In the genomic region with DNA sequence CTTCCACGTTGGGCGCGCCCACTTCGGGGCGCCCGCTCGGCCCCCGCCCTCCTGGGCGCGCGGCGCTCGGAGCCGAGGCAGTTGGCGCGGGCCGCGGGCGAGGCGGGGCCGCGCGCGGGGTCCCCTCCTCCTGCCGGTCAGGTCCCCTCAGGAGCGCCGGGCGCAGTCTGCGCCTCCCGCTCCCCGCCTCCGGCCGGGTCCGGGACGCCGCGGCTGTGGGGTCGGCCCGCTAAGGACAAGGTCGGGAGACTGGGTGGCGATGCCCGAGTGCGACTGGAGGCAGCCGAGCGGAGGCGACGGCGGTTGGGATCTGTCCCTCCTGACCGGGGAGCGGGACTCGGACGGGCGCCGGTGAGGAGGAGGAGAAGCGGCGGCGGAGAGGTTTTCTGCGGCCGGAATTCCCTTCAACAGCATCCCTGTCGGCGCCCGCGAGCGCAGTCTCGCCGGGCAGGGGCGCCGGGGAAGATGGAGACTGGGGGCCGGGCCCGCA, we compare ENCODE assay signal across 7 cellular contexts.
A peak's percentile ranks its signal among the peaks of the same experiment; 100 is the strongest.
DNase-seq lines count a peak whose midpoint lies in the region; ATAC-seq and TF ChIP-seq lines count a peak whose summit lies in the region.

A gene with protein sequence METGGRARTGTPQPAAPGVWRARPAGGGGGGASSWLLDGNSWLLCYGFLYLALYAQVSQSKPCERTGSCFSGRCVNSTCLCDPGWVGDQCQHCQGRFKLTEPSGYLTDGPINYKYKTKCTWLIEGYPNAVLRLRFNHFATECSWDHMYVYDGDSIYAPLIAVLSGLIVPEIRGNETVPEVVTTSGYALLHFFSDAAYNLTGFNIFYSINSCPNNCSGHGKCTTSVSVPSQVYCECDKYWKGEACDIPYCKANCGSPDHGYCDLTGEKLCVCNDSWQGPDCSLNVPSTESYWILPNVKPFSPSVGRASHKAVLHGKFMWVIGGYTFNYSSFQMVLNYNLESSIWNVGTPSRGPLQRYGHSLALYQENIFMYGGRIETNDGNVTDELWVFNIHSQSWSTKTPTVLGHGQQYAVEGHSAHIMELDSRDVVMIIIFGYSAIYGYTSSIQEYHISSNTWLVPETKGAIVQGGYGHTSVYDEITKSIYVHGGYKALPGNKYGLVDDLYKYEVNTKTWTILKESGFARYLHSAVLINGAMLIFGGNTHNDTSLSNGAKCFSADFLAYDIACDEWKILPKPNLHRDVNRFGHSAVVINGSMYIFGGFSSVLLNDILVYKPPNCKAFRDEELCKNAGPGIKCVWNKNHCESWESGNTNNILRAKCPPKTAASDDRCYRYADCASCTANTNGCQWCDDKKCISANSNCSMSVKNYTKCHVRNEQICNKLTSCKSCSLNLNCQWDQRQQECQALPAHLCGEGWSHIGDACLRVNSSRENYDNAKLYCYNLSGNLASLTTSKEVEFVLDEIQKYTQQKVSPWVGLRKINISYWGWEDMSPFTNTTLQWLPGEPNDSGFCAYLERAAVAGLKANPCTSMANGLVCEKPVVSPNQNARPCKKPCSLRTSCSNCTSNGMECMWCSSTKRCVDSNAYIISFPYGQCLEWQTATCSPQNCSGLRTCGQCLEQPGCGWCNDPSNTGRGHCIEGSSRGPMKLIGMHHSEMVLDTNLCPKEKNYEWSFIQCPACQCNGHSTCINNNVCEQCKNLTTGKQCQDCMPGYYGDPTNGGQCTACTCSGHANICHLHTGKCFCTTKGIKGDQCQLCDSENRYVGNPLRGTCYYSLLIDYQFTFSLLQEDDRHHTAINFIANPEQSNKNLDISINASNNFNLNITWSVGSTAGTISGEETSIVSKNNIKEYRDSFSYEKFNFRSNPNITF (N-terminal part only) (plus strand): TSS at position 80 of the 490 bp plus-strand sequence. CDS start 386 bp downstream, at position 466.

- H3K4me3 ChIP-seq in HL-60 (replicated peaks; ENCODE audit: insufficient read depth, low read length): peak within 1 kb of the TSS; percentile 18; the same call in 1 of the 2 replicates
- peak within 1 kb of the TSS; percentile 53 for H3K4me3 ChIP-seq in fibroblast of pulmonary artery (replicated peaks; ENCODE audit: low read depth, low read length)

- no peaks in the 10 kb centered on the region for H3K36me3 Mint-ChIP-seq in nephron (ENCODE audit: low read depth)

- H3K27ac Mint-ChIP-seq in nephron: peak within 1 kb of the TSS; percentile 96 to 100 (median 99)

- ATAC-seq in GM21423 (IDR thresholded peaks at IDR 0.05; ENCODE audit: unreplicated experiment): peak; percentile 68

- H3K27ac ChIP-seq in HL-60 (replicated peaks): no peak within 1 kb of the TSS
- H3K27ac ChIP-seq in VCaP: peak within 1 kb of the TSS; percentile 81

- DNase-seq in GM10266 (ENCODE audit: extremely low spot score): peak; percentile 76
- no peak for DNase-seq in HL-60 (ENCODE audit: low read depth in 1 of 2, low spot score in 1 of 2)
- peak; percentile 5 for DNase-seq in fibroblast of pulmonary artery (ENCODE audit: low read depth)
- no peak for DNase-seq in activated effector memory CD4-positive, alpha-beta T cell treated with Interleukin-2 at 50 U/mL for 16 hours

- H3K27me3 Mint-ChIP-seq in nephron (ENCODE audit: low read depth): peaks cover 22% of the 10 kb centered on the region

- H3K9me3 Mint-ChIP-seq in nephron: no peaks in the 10 kb centered on the region

- peak within 1 kb of the TSS; percentile 95 to 98 (median 97) for H3K4me3 Mint-ChIP-seq in nephron

- TF ChIP-seq CTCF in GM10266 (IDR thresholded peaks at IDR 0.05; ENCODE audit: control insufficient read depth, insufficient read depth, low read depth, missing control alignments): no peak
- TF ChIP-seq CTCF in HL-60 (IDR thresholded peaks at IDR 0.05; ENCODE audit: insufficient read depth, low read length): no peak
- TF ChIP-seq CTCF in VCaP (conservative IDR thresholded peaks at IDR 0.05): no peak
- no peak for TF ChIP-seq CTCF in fibroblast of pulmonary artery (IDR thresholded peaks at IDR 0.05; ENCODE audit: low read length, missing control alignments)
- TF ChIP-seq CTCF in nephron (IDR thresholded peaks at IDR 0.05; ENCODE audit: unreplicated experiment in 3 of 3): no peak

- H3K4me1 Mint-ChIP-seq in nephron: peaks cover 31% of the 10 kb centered on the region

- H3K27me3 ChIP-seq in HL-60 (ENCODE audit: insufficient read depth, poor library complexity, severe bottlenecking): peaks cover 34% of the 10 kb centered on the region

Comparison
In these comparisons a context has a peak if more than half of its experiments do, and no peak if none do; other contexts are left out.
1. DNase-seq: peak in GM10266 (single experiment) and fibroblast of pulmonary artery (single experiment); none in HL-60 (0 of 2) and activated effector memory CD4-positive, alpha-beta T cell treated with Interleukin-2 at 50 U/mL for 16 hours (single experiment).